ENCODE assay signal across 1 cellular context in the genomic region with DNA sequence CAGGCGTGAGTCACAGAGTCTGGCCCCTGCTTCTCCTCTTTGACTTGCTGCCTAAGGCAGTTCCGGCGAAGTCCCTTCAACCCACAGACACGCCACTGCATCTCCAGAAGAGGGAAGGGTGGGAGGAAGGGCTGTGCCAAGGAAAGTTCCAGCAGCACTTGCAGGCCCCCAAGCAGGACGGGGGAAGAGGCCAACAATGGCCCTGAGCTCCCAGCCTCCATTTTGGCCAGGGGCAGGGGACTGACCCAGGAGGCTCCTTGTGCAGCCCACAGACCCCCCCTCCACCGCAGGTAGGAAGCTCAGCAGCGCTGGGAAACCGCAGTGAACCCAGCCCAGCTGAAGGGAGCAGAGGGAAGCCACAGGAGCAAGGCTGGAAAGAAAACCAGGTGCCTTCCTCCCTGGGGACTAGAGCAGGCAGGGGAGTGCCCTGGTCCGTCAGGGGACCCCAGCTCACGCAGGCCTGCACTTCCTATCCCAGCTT.
TF ChIP-seq lines count a peak whose summit lies in the region.

No MANE protein-coding gene starts in this region.

TF ChIP-seq in SK-N-SH, 30 proteins besides CTCF, POLR2A, EP300 and RAD21 (continued from another document):
- TF ChIP-seq, protein P1, sequence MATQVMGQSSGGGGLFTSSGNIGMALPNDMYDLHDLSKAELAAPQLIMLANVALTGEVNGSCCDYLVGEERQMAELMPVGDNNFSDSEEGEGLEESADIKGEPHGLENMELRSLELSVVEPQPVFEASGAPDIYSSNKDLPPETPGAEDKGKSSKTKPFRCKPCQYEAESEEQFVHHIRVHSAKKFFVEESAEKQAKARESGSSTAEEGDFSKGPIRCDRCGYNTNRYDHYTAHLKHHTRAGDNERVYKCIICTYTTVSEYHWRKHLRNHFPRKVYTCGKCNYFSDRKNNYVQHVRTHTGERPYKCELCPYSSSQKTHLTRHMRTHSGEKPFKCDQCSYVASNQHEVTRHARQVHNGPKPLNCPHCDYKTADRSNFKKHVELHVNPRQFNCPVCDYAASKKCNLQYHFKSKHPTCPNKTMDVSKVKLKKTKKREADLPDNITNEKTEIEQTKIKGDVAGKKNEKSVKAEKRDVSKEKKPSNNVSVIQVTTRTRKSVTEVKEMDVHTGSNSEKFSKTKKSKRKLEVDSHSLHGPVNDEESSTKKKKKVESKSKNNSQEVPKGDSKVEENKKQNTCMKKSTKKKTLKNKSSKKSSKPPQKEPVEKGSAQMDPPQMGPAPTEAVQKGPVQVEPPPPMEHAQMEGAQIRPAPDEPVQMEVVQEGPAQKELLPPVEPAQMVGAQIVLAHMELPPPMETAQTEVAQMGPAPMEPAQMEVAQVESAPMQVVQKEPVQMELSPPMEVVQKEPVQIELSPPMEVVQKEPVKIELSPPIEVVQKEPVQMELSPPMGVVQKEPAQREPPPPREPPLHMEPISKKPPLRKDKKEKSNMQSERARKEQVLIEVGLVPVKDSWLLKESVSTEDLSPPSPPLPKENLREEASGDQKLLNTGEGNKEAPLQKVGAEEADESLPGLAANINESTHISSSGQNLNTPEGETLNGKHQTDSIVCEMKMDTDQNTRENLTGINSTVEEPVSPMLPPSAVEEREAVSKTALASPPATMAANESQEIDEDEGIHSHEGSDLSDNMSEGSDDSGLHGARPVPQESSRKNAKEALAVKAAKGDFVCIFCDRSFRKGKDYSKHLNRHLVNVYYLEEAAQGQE (IDR thresholded peaks at IDR 0.05; ENCODE audit: low read depth, low read length), result no peak
- TF ChIP-seq FOXJ3 (CRISPR knock-in tag; IDR thresholded peaks at IDR 0.05) (no peak), RCOR1 (IDR thresholded peaks at IDR 0.05; ENCODE audit: low read length) (no peak), MXI1 (IDR thresholded peaks at IDR 0.05; ENCODE audit: low read depth, low read length) (no peak), GABPA (IDR thresholded peaks at IDR 0.05; ENCODE audit: low read depth) (no peak), FOSL2 (IDR thresholded peaks at IDR 0.05; ENCODE audit: borderline replicate concordance, low read depth) (no peak), EZH2phosphoT487 (IDR thresholded peaks at IDR 0.05; ENCODE audit: borderline replicate concordance, low read depth) (no peak), SMC3 (IDR thresholded peaks at IDR 0.05; ENCODE audit: low read depth, low read length) (no peak), NRF1 (IDR thresholded peaks at IDR 0.05; ENCODE audit: low read depth, low read length) (no peak), TEAD4 (IDR thresholded peaks at IDR 0.05; ENCODE audit: borderline replicate concordance, insufficient read depth) (no peak), IRF3 (IDR thresholded peaks at IDR 0.05; ENCODE audit: low read depth, low read length) (no peak), RXRA (IDR thresholded peaks at IDR 0.05; ENCODE audit: borderline replicate concordance, low read depth) (no peak), FOXM1 (IDR thresholded peaks at IDR 0.05; ENCODE audit: low read depth) (no peak), PBX3 (IDR thresholded peaks at IDR 0.05) (no peak)
- TF ChIP-seq, protein P2, sequence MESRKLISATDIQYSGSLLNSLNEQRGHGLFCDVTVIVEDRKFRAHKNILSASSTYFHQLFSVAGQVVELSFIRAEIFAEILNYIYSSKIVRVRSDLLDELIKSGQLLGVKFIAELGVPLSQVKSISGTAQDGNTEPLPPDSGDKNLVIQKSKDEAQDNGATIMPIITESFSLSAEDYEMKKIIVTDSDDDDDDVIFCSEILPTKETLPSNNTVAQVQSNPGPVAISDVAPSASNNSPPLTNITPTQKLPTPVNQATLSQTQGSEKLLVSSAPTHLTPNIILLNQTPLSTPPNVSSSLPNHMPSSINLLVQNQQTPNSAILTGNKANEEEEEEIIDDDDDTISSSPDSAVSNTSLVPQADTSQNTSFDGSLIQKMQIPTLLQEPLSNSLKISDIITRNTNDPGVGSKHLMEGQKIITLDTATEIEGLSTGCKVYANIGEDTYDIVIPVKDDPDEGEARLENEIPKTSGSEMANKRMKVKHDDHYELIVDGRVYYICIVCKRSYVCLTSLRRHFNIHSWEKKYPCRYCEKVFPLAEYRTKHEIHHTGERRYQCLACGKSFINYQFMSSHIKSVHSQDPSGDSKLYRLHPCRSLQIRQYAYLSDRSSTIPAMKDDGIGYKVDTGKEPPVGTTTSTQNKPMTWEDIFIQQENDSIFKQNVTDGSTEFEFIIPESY (IDR thresholded peaks at IDR 0.05; ENCODE audit: borderline replicate concordance, low read depth), result no peak
- TF ChIP-seq, protein P3, sequence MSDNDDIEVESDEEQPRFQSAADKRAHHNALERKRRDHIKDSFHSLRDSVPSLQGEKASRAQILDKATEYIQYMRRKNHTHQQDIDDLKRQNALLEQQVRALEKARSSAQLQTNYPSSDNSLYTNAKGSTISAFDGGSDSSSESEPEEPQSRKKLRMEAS (IDR thresholded peaks at IDR 0.05; ENCODE audit: low read depth), result no peak
- TF ChIP-seq, protein P4, sequence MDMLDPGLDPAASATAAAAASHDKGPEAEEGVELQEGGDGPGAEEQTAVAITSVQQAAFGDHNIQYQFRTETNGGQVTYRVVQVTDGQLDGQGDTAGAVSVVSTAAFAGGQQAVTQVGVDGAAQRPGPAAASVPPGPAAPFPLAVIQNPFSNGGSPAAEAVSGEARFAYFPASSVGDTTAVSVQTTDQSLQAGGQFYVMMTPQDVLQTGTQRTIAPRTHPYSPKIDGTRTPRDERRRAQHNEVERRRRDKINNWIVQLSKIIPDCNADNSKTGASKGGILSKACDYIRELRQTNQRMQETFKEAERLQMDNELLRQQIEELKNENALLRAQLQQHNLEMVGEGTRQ (IDR thresholded peaks at IDR 0.05; ENCODE audit: borderline replicate concordance, low read depth, low read length), result no peak
